Comparison of ENCODE assay signal across 8 cellular contexts in genomic region chr6:27791182-27791939, GRCh38.
A peak's percentile ranks its signal among the peaks of the same experiment; 100 is the strongest.
DNase-seq lines count a peak whose midpoint lies in the region; ATAC-seq and TF ChIP-seq lines count a peak whose summit lies in the region.

No MANE protein-coding gene starts in this region.

- H3K27ac Mint-ChIP-seq in stimulated activated naive CD8-positive, alpha-beta T cell treated with anti-CD3 and anti-CD28 coated beads, Interleukin-15, amount 100 ng/mL, for 72 hours, result peak overlapping the region; percentile 93 to 96

- H3K4me1 ChIP-seq in left lung, result peaks cover 0 to 17% of the 10 kb centered on the region in 2 donors

- intact Hi-C loops in left lung (cut with DNase I), result no loop called here

- peaks cover 0 to 28% of the 10 kb centered on the region in 2 donors for H3K27me3 ChIP-seq in left lung

- H3K27ac ChIP-seq in coronary artery (peak overlapping the region; percentile 67 to 76), left lung (peak overlapping the region; percentile 39 to 63)

- H3K36me3 ChIP-seq in left lung, result no peaks in the 10 kb centered on the region

- DNase-seq in NCI-H1436 (lab: John Stamatoyannopoulos, UW) (peak; percentile 25), NCI-H1436 treated with DMSO at 0.1 percent for 48 hours (lab: John Stamatoyannopoulos, UW) (no peak), MV-4-11 (lab: John Stamatoyannopoulos, UW) (peak; percentile 77), SW480 (ENCODE audit: low spot score) (peak; percentile 64), coronary artery (ENCODE audit: low spot score) (no peak), left lung (peak in 1 of 2 donors; percentile 55)
- DNase-seq in stimulated activated naive CD8-positive, alpha-beta T cell treated with anti-CD3 and anti-CD28 coated beads, Interleukin-15, amount 100 ng/mL, for 72 hours, result peak in 1 of 2 donors; percentile 57

- peaks cover 18% of the 10 kb centered on the region for H3K27me3 Mint-ChIP-seq in stimulated activated naive CD8-positive, alpha-beta T cell treated with anti-CD3 and anti-CD28 coated beads, Interleukin-15, amount 100 ng/mL, for 72 hours

- peak overlapping the region; percentile 86 to 97 for H3K4me3 Mint-ChIP-seq in stimulated activated naive CD8-positive, alpha-beta T cell treated with anti-CD3 and anti-CD28 coated beads, Interleukin-15, amount 100 ng/mL, for 72 hours

- H3K9me3 ChIP-seq in left lung, result no peaks in the 10 kb centered on the region

- H3K9me3 Mint-ChIP-seq in stimulated activated naive CD8-positive, alpha-beta T cell treated with anti-CD3 and anti-CD28 coated beads, Interleukin-15, amount 100 ng/mL, for 72 hours, result no peaks in the 10 kb centered on the region

- TF ChIP-seq CTCF in coronary artery (IDR thresholded peaks at IDR 0.05), result no peak
- TF ChIP-seq CTCF in left lung (IDR thresholded peaks at IDR 0.05), result no peak

- H3K4me1 Mint-ChIP-seq in stimulated activated naive CD8-positive, alpha-beta T cell treated with anti-CD3 and anti-CD28 coated beads, Interleukin-15, amount 100 ng/mL, for 72 hours, result peaks cover 38% of the 10 kb centered on the region

- H3K4me3 ChIP-seq in coronary artery (peak overlapping the region; percentile 70), left lung (peak overlapping the region; percentile 41 to 50)

- ATAC-seq in left lung (peak; percentile 62), HG02610 (IDR thresholded peaks at IDR 0.05; ENCODE audit: unreplicated experiment) (no peak)
- ATAC-seq in stimulated activated naive CD8-positive, alpha-beta T cell treated with anti-CD3 and anti-CD28 coated beads, Interleukin-15, amount 100 ng/mL, for 72 hours, result peak; percentile 57

Comparison
In these comparisons a context has a peak if more than half of its experiments do, and no peak if none do; other contexts are left out.
1. DNase-seq: peak in NCI-H1436 (single experiment), MV-4-11 (single experiment) and SW480 (single experiment); none in NCI-H1436 treated with DMSO at 0.1 percent for 48 hours (single experiment) and coronary artery (single experiment).